2 cellular contexts compared by ENCODE assay signal in the genomic region with DNA sequence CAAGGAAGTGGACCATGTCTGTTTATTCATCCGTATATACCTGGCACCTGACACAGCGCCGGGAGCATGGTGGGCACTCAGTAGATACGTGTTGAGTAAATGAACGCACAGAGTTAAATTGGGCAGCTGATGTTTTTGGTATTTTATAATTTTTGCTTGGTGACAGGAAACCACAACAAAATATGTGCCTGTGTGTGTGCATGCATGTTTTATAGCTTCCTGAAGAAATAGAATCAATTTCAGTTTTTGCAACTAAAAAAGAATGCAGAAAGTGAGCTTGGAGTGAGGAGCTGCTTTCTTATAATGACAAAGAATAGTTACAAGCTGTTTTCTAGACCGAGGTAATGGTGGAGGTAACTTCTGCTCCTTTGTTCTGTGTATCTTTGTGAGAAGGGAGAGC.
TF ChIP-seq lines count a peak whose summit lies in the region.

No MANE protein-coding gene starts in this region.

TF ChIP-seq in WTC11, 78 proteins besides CTCF, POLR2A, EP300 and RAD21 (continued from another document):
- TF ChIP-seq, protein P1, sequence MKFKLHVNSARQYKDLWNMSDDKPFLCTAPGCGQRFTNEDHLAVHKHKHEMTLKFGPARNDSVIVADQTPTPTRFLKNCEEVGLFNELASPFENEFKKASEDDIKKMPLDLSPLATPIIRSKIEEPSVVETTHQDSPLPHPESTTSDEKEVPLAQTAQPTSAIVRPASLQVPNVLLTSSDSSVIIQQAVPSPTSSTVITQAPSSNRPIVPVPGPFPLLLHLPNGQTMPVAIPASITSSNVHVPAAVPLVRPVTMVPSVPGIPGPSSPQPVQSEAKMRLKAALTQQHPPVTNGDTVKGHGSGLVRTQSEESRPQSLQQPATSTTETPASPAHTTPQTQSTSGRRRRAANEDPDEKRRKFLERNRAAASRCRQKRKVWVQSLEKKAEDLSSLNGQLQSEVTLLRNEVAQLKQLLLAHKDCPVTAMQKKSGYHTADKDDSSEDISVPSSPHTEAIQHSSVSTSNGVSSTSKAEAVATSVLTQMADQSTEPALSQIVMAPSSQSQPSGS (CRISPR knock-in tag; IDR thresholded peaks at IDR 0.05; ENCODE audit: borderline replicate concordance, low read depth) = no peak
- no peak for TF ChIP-seq JUN (CRISPR knock-in tag; IDR thresholded peaks at IDR 0.05)
- TF ChIP-seq ZNF219 (CRISPR knock-in tag; IDR thresholded peaks at IDR 0.05; ENCODE audit: borderline replicate concordance) = no peak
- no peak for TF ChIP-seq SP1 (CRISPR knock-in tag; conservative IDR thresholded peaks at IDR 0.05)
- TF ChIP-seq GTF2I (CRISPR knock-in tag; conservative IDR thresholded peaks at IDR 0.05) = no peak
- no peak for TF ChIP-seq ZBTB21 (CRISPR knock-in tag; IDR thresholded peaks at IDR 0.05; ENCODE audit: borderline replicate concordance)
- TF ChIP-seq, protein P2, sequence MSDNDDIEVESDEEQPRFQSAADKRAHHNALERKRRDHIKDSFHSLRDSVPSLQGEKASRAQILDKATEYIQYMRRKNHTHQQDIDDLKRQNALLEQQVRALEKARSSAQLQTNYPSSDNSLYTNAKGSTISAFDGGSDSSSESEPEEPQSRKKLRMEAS (CRISPR knock-in tag; IDR thresholded peaks at IDR 0.05) = no peak
- TF ChIP-seq ZNF138 (CRISPR knock-in tag; conservative IDR thresholded peaks at IDR 0.05) = no peak
- TF ChIP-seq RORB (CRISPR knock-in tag; IDR thresholded peaks at IDR 0.05) = no peak
- TF ChIP-seq, protein P3, sequence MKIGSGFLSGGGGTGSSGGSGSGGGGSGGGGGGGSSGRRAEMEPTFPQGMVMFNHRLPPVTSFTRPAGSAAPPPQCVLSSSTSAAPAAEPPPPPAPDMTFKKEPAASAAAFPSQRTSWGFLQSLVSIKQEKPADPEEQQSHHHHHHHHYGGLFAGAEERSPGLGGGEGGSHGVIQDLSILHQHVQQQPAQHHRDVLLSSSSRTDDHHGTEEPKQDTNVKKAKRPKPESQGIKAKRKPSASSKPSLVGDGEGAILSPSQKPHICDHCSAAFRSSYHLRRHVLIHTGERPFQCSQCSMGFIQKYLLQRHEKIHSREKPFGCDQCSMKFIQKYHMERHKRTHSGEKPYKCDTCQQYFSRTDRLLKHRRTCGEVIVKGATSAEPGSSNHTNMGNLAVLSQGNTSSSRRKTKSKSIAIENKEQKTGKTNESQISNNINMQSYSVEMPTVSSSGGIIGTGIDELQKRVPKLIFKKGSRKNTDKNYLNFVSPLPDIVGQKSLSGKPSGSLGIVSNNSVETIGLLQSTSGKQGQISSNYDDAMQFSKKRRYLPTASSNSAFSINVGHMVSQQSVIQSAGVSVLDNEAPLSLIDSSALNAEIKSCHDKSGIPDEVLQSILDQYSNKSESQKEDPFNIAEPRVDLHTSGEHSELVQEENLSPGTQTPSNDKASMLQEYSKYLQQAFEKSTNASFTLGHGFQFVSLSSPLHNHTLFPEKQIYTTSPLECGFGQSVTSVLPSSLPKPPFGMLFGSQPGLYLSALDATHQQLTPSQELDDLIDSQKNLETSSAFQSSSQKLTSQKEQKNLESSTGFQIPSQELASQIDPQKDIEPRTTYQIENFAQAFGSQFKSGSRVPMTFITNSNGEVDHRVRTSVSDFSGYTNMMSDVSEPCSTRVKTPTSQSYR (CRISPR knock-in tag; IDR thresholded peaks at IDR 0.05) = no peak
- TF ChIP-seq SMAD4 (CRISPR knock-in tag; IDR thresholded peaks at IDR 0.05) = no peak
- TF ChIP-seq ESRRA (CRISPR knock-in tag; IDR thresholded peaks at IDR 0.05; ENCODE audit: borderline replicate concordance) = no peak

TF ChIP-seq in neural cell, 6 proteins besides CTCF, POLR2A, EP300 and RAD21 (continued from another document):
- TF ChIP-seq, protein P4, sequence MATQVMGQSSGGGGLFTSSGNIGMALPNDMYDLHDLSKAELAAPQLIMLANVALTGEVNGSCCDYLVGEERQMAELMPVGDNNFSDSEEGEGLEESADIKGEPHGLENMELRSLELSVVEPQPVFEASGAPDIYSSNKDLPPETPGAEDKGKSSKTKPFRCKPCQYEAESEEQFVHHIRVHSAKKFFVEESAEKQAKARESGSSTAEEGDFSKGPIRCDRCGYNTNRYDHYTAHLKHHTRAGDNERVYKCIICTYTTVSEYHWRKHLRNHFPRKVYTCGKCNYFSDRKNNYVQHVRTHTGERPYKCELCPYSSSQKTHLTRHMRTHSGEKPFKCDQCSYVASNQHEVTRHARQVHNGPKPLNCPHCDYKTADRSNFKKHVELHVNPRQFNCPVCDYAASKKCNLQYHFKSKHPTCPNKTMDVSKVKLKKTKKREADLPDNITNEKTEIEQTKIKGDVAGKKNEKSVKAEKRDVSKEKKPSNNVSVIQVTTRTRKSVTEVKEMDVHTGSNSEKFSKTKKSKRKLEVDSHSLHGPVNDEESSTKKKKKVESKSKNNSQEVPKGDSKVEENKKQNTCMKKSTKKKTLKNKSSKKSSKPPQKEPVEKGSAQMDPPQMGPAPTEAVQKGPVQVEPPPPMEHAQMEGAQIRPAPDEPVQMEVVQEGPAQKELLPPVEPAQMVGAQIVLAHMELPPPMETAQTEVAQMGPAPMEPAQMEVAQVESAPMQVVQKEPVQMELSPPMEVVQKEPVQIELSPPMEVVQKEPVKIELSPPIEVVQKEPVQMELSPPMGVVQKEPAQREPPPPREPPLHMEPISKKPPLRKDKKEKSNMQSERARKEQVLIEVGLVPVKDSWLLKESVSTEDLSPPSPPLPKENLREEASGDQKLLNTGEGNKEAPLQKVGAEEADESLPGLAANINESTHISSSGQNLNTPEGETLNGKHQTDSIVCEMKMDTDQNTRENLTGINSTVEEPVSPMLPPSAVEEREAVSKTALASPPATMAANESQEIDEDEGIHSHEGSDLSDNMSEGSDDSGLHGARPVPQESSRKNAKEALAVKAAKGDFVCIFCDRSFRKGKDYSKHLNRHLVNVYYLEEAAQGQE (IDR thresholded peaks at IDR 0.05; ENCODE audit: borderline replicate concordance) = no peak
- no peak for TF ChIP-seq POLR2AphosphoS5 (IDR thresholded peaks at IDR 0.05)
